Comparison of ENCODE assay signal across 23 cellular contexts in the genomic region with DNA sequence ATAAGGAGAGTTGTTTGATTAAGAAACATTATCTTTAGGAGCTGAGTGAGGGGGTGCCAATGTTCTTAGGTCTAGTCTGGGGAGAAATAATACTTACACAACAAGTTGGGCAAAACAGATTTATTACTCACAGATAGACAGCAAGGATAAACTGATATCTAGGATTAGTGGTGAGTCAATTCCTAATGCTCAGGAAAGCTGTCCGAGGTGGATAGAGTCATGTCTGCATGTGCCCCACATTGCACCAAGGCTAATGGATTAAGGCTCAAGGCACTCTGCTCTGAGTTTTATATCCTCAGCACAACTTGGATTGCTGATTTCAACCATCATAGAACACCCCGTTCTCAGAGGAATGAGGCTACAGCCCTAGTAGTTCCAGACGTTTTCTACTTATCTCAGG.
"Had no signal": no experiment of that assay in that cellular context is flagged by ENCODE, and none has a peak within 500 bp of the region (broad histone marks: within the 10 kb centered on the region; RNA-seq: fewer than 3 reads in every experiment).

No MANE protein-coding gene starts in this region.

- H3K4me1 Mint-ChIP-seq: activated T-helper 17 cell treated with anti-CD3 and anti-CD28 coated beads, Interleukin-2, amount 50 U/mL, for 72 hours; immature natural killer cell; naive thymus-derived CD4-positive, alpha-beta T cell; neural progenitor cell; stimulated activated naive CD8-positive, alpha-beta T cell treated with anti-CD3 and anti-CD28 coated beads, Interleukin-15, amount 100 ng/mL, for 72 hours; WTC11 had no signal

- H3K4me2 ChIP-seq: neural progenitor cell had no signal

- H3K4me3 ChIP-seq: left lung, lung, neural progenitor cell, tibial artery had no signal

- H3K9me3 ChIP-seq: left lung, tibial artery had no signal

- H3K4me1 ChIP-seq: foreskin keratinocyte, left lung, neural progenitor cell, tibial artery had no signal

- H3K36me3 ChIP-seq: left lung, neural progenitor cell, tibial artery had no signal

- H3K27me3 Mint-ChIP-seq: activated naive CD8-positive, alpha-beta T cell; activated T-cell treated with anti-CD3 and anti-CD28 coated beads, Interleukin-2, amount 50 U/mL, for 24 hours; activated T-helper 17 cell treated with anti-CD3 and anti-CD28 coated beads, Interleukin-2, amount 50 U/mL, for 72 hours; naive thymus-derived CD4-positive, alpha-beta T cell; stimulated activated naive CD8-positive, alpha-beta T cell treated with anti-CD3 and anti-CD28 coated beads, Interleukin-15, amount 100 ng/mL, for 72 hours had no signal

- H2AFZ ChIP-seq: neural progenitor cell had no signal

- H3K9ac ChIP-seq: neural progenitor cell had no signal

- H3K27me3 ChIP-seq: foreskin keratinocyte, left lung, neural progenitor cell, tibial artery had no signal

- H3K36me3 Mint-ChIP-seq: activated naive CD8-positive, alpha-beta T cell; immature natural killer cell; naive thymus-derived CD4-positive, alpha-beta T cell; neural progenitor cell; WTC11 had no signal

- ATAC-seq: activated T-helper 17 cell treated with anti-CD3 and anti-CD28 coated beads, Interleukin-2, amount 50 U/mL, for 72 hours; foreskin keratinocyte; left lung; naive thymus-derived CD4-positive, alpha-beta T cell; stimulated activated naive CD8-positive, alpha-beta T cell treated with anti-CD3 and anti-CD28 coated beads, Interleukin-15, amount 100 ng/mL, for 72 hours; WTC11 had no signal

- H3K9me3 Mint-ChIP-seq: neural progenitor cell, WTC11 had no signal

- H3K27ac Mint-ChIP-seq: activated naive CD8-positive, alpha-beta T cell; activated T-cell treated with anti-CD3 and anti-CD28 coated beads, Interleukin-2, amount 50 U/mL, for 24 hours; activated T-helper 17 cell treated with anti-CD3 and anti-CD28 coated beads, Interleukin-2, amount 50 U/mL, for 72 hours; immature natural killer cell; naive thymus-derived CD4-positive, alpha-beta T cell; neural progenitor cell; stimulated activated naive CD8-positive, alpha-beta T cell treated with anti-CD3 and anti-CD28 coated beads, Interleukin-15, amount 100 ng/mL, for 72 hours; WTC11 had no signal

- H3K4me3 Mint-ChIP-seq: activated naive CD8-positive, alpha-beta T cell; activated T-cell treated with anti-CD3 and anti-CD28 coated beads, Interleukin-2, amount 50 U/mL, for 24 hours; activated T-helper 17 cell treated with anti-CD3 and anti-CD28 coated beads, Interleukin-2, amount 50 U/mL, for 72 hours; immature natural killer cell; naive thymus-derived CD4-positive, alpha-beta T cell; neural progenitor cell; stimulated activated naive CD8-positive, alpha-beta T cell treated with anti-CD3 and anti-CD28 coated beads, Interleukin-15, amount 100 ng/mL, for 72 hours; WTC11 had no signal

- H3K27ac ChIP-seq: epithelial cell of prostate, foreskin keratinocyte, left lung, neural progenitor cell, tibial artery had no signal

- DNase-seq: activated CD8-positive, alpha-beta memory T cell treated with anti-CD3 and anti-CD28 coated beads for 24 hours; activated CD8-positive, alpha-beta memory T cell treated with anti-CD3 and anti-CD28 coated beads, Interleukin-2, amount 50 U/mL, for 4 hours; activated naive CD4-positive, alpha-beta T cell; activated T-cell treated with anti-CD3 and anti-CD28 coated beads, Interleukin-2, amount 50 U/mL, for 24 hours; amniotic stem cell; cerebellar nuclear complex; cortex of kidney; foreskin keratinocyte; immature natural killer cell; kidney glomerular epithelial cell; left lung; naive thymus-derived CD4-positive, alpha-beta T cell; stimulated activated CD4-positive, alpha-beta T cell treated with anti-CD3 and anti-CD28 coated beads, Interleukin-12 subunit alpha, Interleukin-12 subunit beta, amount 100 ng/mL, for 4 hours; stimulated activated CD4-positive, alpha-beta T cell treated with anti-CD3 and anti-CD28 coated beads, Interleukin-4, amount 100 ng/mL, for 4 hours; stimulated activated naive CD8-positive, alpha-beta T cell treated with anti-CD3 and anti-CD28 coated beads, Interleukin-15, amount 100 ng/mL, for 72 hours; T-helper 9 cell; tibial artery had no signal
